29 cellular contexts compared by ENCODE assay signal in the genomic region with DNA sequence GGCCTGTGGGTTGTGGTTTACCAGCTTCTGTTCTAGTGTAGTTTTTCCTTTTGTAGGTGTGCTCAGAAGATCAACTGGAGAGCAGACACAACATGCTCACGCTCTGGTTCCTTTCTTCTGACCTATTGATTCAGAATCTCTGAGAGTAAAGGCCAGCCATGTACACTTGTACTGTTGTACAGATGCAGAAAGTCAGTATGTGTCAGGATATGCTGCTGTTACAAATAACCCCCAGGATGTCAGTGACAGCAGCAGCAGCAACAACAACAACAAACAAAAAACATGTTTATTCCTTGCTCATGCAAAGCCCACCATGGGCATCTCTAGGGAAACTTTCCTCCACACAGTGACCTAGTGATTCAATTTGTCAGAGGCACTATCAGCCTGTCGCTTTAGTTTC.
"Had no signal": no experiment of that assay in that cellular context is flagged by ENCODE, and none has a peak within 500 bp of the region (broad histone marks: within the 10 kb centered on the region; RNA-seq: fewer than 3 reads in every experiment).

No MANE protein-coding gene starts in this region.

- H3K27me3 ChIP-seq: stomach, suprapubic skin, testis, thyroid gland, tibial artery, tibial nerve, transverse colon, upper lobe of left lung, upper lobe of right lung, uterus, vagina had no signal

- H3K27ac Mint-ChIP-seq: stimulated activated effector memory CD8-positive, alpha-beta T cell treated with anti-CD3 and anti-CD28 coated beads, Interleukin-12 subunit alpha, Interleukin-12 subunit beta, amount 100 ng/mL, for 72 hours; stimulated activated memory B cell treated with anti-CD40 and anti-IgM and Interleukin-4, amounts not matched to agents 10 μg/mL and 1 μg/mL and 100 μg/mL, for 72 hours; stimulated activated naive B cell treated with anti-CD40 and anti-IgM and Interleukin-4, amounts not matched to agents 10 μg/mL and 1 μg/mL and 100 μg/mL, for 72 hours; stimulated activated naive CD8-positive, alpha-beta T cell treated with anti-CD3 and anti-CD28 coated beads, Interleukin-15, amount 100 ng/mL, for 72 hours; stimulated activated naive CD8-positive, alpha-beta T cell treated with anti-CD3 and anti-CD28 coated beads, Interleukin-15, Interleukin-2, amounts not matched to agents 100 ng/mL and 50 ng/mL, for 24 hours; type B pancreatic cell had no signal

- DNase-seq: stimulated activated CD4-positive, alpha-beta T cell treated with anti-CD3 and anti-CD28 coated beads, Interleukin-2, amount 100 ng/mL, for 48 hours; stimulated activated CD4-positive, alpha-beta T cell treated with anti-CD3 and anti-CD28 coated beads, Interleukin-4, amount 100 ng/mL, for 1 hour; stimulated activated CD4-positive, alpha-beta T cell treated with anti-CD3 and anti-CD28 coated beads, Interleukin-4, amount 100 ng/mL, for 24 hours; stimulated activated CD4-positive, alpha-beta T cell treated with anti-CD3 and anti-CD28 coated beads, Interleukin-4, amount 100 ng/mL, for 4 hours; stimulated activated CD8-positive, alpha-beta memory T cell treated with anti-CD3 and anti-CD28 coated beads, Interleukin-4, amount 100 ng/mL, for 48 hours; stimulated activated naive B cell treated with anti-CD40 and anti-IgM and Interleukin-4, amounts not matched to agents 10 μg/mL and 1 μg/mL and 100 μg/mL, for 72 hours; stimulated activated naive CD4-positive, alpha-beta T cell; stimulated activated naive CD4-positive, alpha-beta T cell treated with Interleukin-2 at 50 U/mL for 16 hours; stimulated activated naive CD8-positive, alpha-beta T cell treated with anti-CD3 and anti-CD28 coated beads, Interleukin-15, amount 100 ng/mL, for 72 hours; stimulated activated naive CD8-positive, alpha-beta T cell treated with anti-CD3 and anti-CD28 coated beads, Interleukin-15, Interleukin-2, amounts not matched to agents 100 U/mL and 50 U/mL, for 24 hours; stomach; substantia nigra; testis; thyroid gland; tibial artery; transverse colon; trophoblast cell; upper lobe of left lung; upper lobe of right lung; uterus had no signal

- H3K36me3 Mint-ChIP-seq: stimulated activated effector memory CD8-positive, alpha-beta T cell treated with anti-CD3 and anti-CD28 coated beads, Interleukin-12 subunit alpha, Interleukin-12 subunit beta, amount 100 ng/mL, for 72 hours; stimulated activated memory B cell treated with anti-CD40 and anti-IgM and Interleukin-4, amounts not matched to agents 10 μg/mL and 1 μg/mL and 100 μg/mL, for 72 hours; stimulated activated naive B cell treated with anti-CD40 and anti-IgM and Interleukin-4, amounts not matched to agents 10 μg/mL and 1 μg/mL and 100 μg/mL, for 72 hours; type B pancreatic cell had no signal

- H3K9me3 Mint-ChIP-seq: type B pancreatic cell had no signal

- H3K4me1 Mint-ChIP-seq: stimulated activated effector memory CD8-positive, alpha-beta T cell treated with anti-CD3 and anti-CD28 coated beads, Interleukin-12 subunit alpha, Interleukin-12 subunit beta, amount 100 ng/mL, for 72 hours; stimulated activated memory B cell treated with anti-CD40 and anti-IgM and Interleukin-4, amounts not matched to agents 10 μg/mL and 1 μg/mL and 100 μg/mL, for 72 hours; stimulated activated naive B cell treated with anti-CD40 and anti-IgM and Interleukin-4, amounts not matched to agents 10 μg/mL and 1 μg/mL and 100 μg/mL, for 72 hours; stimulated activated naive CD8-positive, alpha-beta T cell treated with anti-CD3 and anti-CD28 coated beads, Interleukin-15, amount 100 ng/mL, for 72 hours had no signal

- H3K4me3 Mint-ChIP-seq: stimulated activated effector memory CD8-positive, alpha-beta T cell treated with anti-CD3 and anti-CD28 coated beads, Interleukin-12 subunit alpha, Interleukin-12 subunit beta, amount 100 ng/mL, for 72 hours; stimulated activated memory B cell treated with anti-CD40 and anti-IgM and Interleukin-4, amounts not matched to agents 10 μg/mL and 1 μg/mL and 100 μg/mL, for 72 hours; stimulated activated naive B cell treated with anti-CD40 and anti-IgM and Interleukin-4, amounts not matched to agents 10 μg/mL and 1 μg/mL and 100 μg/mL, for 72 hours; stimulated activated naive CD8-positive, alpha-beta T cell treated with anti-CD3 and anti-CD28 coated beads, Interleukin-15, amount 100 ng/mL, for 72 hours; stimulated activated naive CD8-positive, alpha-beta T cell treated with anti-CD3 and anti-CD28 coated beads, Interleukin-15, Interleukin-2, amounts not matched to agents 100 ng/mL and 50 ng/mL, for 24 hours; type B pancreatic cell had no signal

- H3K4me3 ChIP-seq: stomach, suprapubic skin, testis, thoracic aorta, thyroid gland, tibial artery, tibial nerve, transverse colon, upper lobe of left lung, upper lobe of right lung, uterus, vagina had no signal

- ATAC-seq: stimulated activated effector memory CD8-positive, alpha-beta T cell treated with anti-CD3 and anti-CD28 coated beads, Interleukin-12 subunit alpha, Interleukin-12 subunit beta, amount 100 ng/mL, for 72 hours; stimulated activated memory B cell treated with anti-CD40 and anti-IgM and Interleukin-4, amounts not matched to agents 10 μg/mL and 1 μg/mL and 100 μg/mL, for 72 hours; stimulated activated naive B cell treated with anti-CD40 and anti-IgM and Interleukin-4, amounts not matched to agents 10 μg/mL and 1 μg/mL and 100 μg/mL, for 72 hours; stimulated activated naive CD8-positive, alpha-beta T cell treated with anti-CD3 and anti-CD28 coated beads, Interleukin-15, amount 100 ng/mL, for 72 hours; stimulated activated naive CD8-positive, alpha-beta T cell treated with anti-CD3 and anti-CD28 coated beads, Interleukin-15, Interleukin-2, amounts not matched to agents 100 U/mL and 50 U/mL, for 24 hours; upper lobe of right lung had no signal

- FAIRE-seq: urothelium cell line had no signal

- H3K36me3 ChIP-seq: stomach, suprapubic skin, thoracic aorta, thyroid gland, tibial artery, tibial nerve, transverse colon, upper lobe of left lung, upper lobe of right lung, uterus, vagina had no signal

- H3K9me3 ChIP-seq: suprapubic skin, testis, thoracic aorta, thyroid gland, transverse colon, upper lobe of left lung, upper lobe of right lung, uterus, vagina had no signal

- H3K27ac ChIP-seq: stomach, suprapubic skin, testis, thoracic aorta, thyroid gland, tibial artery, tibial nerve, transverse colon, upper lobe of left lung, upper lobe of right lung, uterus, vagina had no signal

- H3K27me3 Mint-ChIP-seq: stimulated activated memory B cell treated with anti-CD40 and anti-IgM and Interleukin-4, amounts not matched to agents 10 μg/mL and 1 μg/mL and 100 μg/mL, for 72 hours; stimulated activated naive B cell treated with anti-CD40 and anti-IgM and Interleukin-4, amounts not matched to agents 10 μg/mL and 1 μg/mL and 100 μg/mL, for 72 hours; stimulated activated naive CD8-positive, alpha-beta T cell treated with anti-CD3 and anti-CD28 coated beads, Interleukin-15, amount 100 ng/mL, for 72 hours; stimulated activated naive CD8-positive, alpha-beta T cell treated with anti-CD3 and anti-CD28 coated beads, Interleukin-15, Interleukin-2, amounts not matched to agents 100 ng/mL and 50 ng/mL, for 24 hours; type B pancreatic cell had no signal

- H3K4me1 ChIP-seq: stomach, suprapubic skin, testis, thyroid gland, tibial artery, tibial nerve, transverse colon, upper lobe of left lung, upper lobe of right lung, uterus, vagina had no signal
